ENCODE assay signal across 1 cellular context in genomic region chr12:116916714-116917114, GRCh38.
TF ChIP-seq lines count a peak whose summit lies in the region.

No MANE protein-coding gene starts in this region.

TF ChIP-seq in K562, 482 proteins besides CTCF, POLR2A, EP300 and RAD21 (continued from another document):
- TF ChIP-seq, protein P1, sequence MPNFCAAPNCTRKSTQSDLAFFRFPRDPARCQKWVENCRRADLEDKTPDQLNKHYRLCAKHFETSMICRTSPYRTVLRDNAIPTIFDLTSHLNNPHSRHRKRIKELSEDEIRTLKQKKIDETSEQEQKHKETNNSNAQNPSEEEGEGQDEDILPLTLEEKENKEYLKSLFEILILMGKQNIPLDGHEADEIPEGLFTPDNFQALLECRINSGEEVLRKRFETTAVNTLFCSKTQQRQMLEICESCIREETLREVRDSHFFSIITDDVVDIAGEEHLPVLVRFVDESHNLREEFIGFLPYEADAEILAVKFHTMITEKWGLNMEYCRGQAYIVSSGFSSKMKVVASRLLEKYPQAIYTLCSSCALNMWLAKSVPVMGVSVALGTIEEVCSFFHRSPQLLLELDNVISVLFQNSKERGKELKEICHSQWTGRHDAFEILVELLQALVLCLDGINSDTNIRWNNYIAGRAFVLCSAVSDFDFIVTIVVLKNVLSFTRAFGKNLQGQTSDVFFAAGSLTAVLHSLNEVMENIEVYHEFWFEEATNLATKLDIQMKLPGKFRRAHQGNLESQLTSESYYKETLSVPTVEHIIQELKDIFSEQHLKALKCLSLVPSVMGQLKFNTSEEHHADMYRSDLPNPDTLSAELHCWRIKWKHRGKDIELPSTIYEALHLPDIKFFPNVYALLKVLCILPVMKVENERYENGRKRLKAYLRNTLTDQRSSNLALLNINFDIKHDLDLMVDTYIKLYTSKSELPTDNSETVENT (CRISPR knock-in tag; IDR thresholded peaks at IDR 0.05), result 0 out of 2 replicates have a peak, but pooled peaks have one; percentile 42
- TF ChIP-seq CEBPG (CRISPR knock-in tag; IDR thresholded peaks at IDR 0.05) (no peak), CEBPG (tag; conservative IDR thresholded peaks at IDR 0.05 in 1 of 2, IDR thresholded peaks at IDR 0.05 in 1 of 2) (peak; percentile 47 to 52; a peak in 2 of 4 replicates), RFX1 (IDR thresholded peaks at IDR 0.05) (no peak), ZNF449 (CRISPR knock-in tag; IDR thresholded peaks at IDR 0.05) (no peak), ATF7 (IDR thresholded peaks at IDR 0.05) (peak; percentile 68), STAG1 (CRISPR knock-in tag; IDR thresholded peaks at IDR 0.05; ENCODE audit: borderline replicate concordance) (no peak), MAFG (tag; conservative IDR thresholded peaks at IDR 0.05) (peak; percentile 57; the same call in 1 of the 2 replicates), IRF9 (tag; IDR thresholded peaks at IDR 0.05) (0 out of 2 replicates have a peak, but pooled peaks have one; percentile 32), EGR1 (conservative IDR thresholded peaks at IDR 0.05) (no peak), SMARCA5 (IDR thresholded peaks at IDR 0.05) (peak; percentile 76; the same call in 1 of the 2 replicates), JUND (IDR thresholded peaks at IDR 0.05; ENCODE audit: borderline replicate concordance, low read depth, low read length) (peak; percentile 99), JUND (tag; IDR thresholded peaks at IDR 0.05; ENCODE audit: borderline replicate concordance, low read depth, low read length) (peak; percentile 99), FOSL1 (tag; conservative IDR thresholded peaks at IDR 0.05) (peak; percentile 96), ZKSCAN1 (IDR thresholded peaks at IDR 0.05; ENCODE audit: low read depth, low read length) (peak; percentile 29; the same call in 1 of the 2 replicates), PHF8 (IDR thresholded peaks at IDR 0.05; ENCODE audit: borderline replicate concordance, low read length) (no peak), CSDE1 (IDR thresholded peaks at IDR 0.05) (no peak), HDAC8 (tag; IDR thresholded peaks at IDR 0.05) (no peak)
- TF ChIP-seq, protein P2, sequence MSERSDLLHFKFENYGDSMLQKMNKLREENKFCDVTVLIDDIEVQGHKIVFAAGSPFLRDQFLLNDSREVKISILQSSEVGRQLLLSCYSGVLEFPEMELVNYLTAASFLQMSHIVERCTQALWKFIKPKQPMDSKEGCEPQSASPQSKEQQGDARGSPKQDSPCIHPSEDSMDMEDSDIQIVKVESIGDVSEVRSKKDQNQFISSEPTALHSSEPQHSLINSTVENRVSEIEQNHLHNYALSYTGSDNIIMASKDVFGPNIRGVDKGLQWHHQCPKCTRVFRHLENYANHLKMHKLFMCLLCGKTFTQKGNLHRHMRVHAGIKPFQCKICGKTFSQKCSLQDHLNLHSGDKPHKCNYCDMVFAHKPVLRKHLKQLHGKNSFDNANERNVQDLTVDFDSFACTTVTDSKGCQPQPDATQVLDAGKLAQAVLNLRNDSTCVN (CRISPR knock-in tag; IDR thresholded peaks at IDR 0.05), result peak; percentile 94
- TF ChIP-seq, protein P3, sequence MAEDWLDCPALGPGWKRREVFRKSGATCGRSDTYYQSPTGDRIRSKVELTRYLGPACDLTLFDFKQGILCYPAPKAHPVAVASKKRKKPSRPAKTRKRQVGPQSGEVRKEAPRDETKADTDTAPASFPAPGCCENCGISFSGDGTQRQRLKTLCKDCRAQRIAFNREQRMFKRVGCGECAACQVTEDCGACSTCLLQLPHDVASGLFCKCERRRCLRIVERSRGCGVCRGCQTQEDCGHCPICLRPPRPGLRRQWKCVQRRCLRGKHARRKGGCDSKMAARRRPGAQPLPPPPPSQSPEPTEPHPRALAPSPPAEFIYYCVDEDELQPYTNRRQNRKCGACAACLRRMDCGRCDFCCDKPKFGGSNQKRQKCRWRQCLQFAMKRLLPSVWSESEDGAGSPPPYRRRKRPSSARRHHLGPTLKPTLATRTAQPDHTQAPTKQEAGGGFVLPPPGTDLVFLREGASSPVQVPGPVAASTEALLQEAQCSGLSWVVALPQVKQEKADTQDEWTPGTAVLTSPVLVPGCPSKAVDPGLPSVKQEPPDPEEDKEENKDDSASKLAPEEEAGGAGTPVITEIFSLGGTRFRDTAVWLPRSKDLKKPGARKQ (CRISPR knock-in tag; IDR thresholded peaks at IDR 0.05), result no peak
- TF ChIP-seq, protein P4, sequence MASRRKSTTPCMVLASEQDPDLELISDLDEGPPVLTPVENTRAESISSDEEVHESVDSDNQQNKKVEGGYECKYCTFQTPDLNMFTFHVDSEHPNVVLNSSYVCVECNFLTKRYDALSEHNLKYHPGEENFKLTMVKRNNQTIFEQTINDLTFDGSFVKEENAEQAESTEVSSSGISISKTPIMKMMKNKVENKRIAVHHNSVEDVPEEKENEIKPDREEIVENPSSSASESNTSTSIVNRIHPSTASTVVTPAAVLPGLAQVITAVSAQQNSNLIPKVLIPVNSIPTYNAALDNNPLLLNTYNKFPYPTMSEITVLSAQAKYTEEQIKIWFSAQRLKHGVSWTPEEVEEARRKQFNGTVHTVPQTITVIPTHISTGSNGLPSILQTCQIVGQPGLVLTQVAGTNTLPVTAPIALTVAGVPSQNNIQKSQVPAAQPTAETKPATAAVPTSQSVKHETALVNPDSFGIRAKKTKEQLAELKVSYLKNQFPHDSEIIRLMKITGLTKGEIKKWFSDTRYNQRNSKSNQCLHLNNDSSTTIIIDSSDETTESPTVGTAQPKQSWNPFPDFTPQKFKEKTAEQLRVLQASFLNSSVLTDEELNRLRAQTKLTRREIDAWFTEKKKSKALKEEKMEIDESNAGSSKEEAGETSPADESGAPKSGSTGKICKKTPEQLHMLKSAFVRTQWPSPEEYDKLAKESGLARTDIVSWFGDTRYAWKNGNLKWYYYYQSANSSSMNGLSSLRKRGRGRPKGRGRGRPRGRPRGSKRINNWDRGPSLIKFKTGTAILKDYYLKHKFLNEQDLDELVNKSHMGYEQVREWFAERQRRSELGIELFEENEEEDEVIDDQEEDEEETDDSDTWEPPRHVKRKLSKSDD (conservative IDR thresholded peaks at IDR 0.05; ENCODE audit: low read length), result no peak; the same call in 1 of the 2 replicates
TF ChIP-seq in K562: peak in this region for 92.
